In genomic region chr10:2951235-2951835, GRCh38 we compare ENCODE assay signal across 16 cellular contexts.
DNase-seq lines count a peak whose midpoint lies in the region; ATAC-seq, FAIRE-seq and TF ChIP-seq lines count a peak whose summit lies in the region.
"Had no signal": no experiment of that assay in that cellular context is flagged by ENCODE, and none has a peak within 500 bp of the region (broad histone marks: within the 10 kb centered on the region; RNA-seq: fewer than 3 reads in every experiment).

No MANE protein-coding gene starts in this region.

- no peak for TF ChIP-seq POLR2A in GM12878 (IDR thresholded peaks at IDR 0.05; ENCODE audit: low read depth, low read length)

- no peak for TF ChIP-seq EP300 in GM12878 (IDR thresholded peaks at IDR 0.05; ENCODE audit: borderline replicate concordance in 1 of 2, control insufficient read depth in 1 of 2, low read depth in 2 of 2, low read length in 2 of 2)

- TF ChIP-seq CTCF in GM12878 (IDR thresholded peaks at IDR 0.05 in 2 of 3, conservative IDR thresholded peaks at IDR 0.05 in 1 of 3; ENCODE audit: control insufficient read depth in 2 of 3, extremely low read depth in 1 of 3, insufficient read depth in 1 of 3, low read depth in 3 of 3, low read length in 3 of 3) = no peak

- CTCF ChIA-PET in GM12878 (lab: Yijun Ruan, JAX) = interaction anchor here (1.1 to 1.4 kb wide), 3 partner anchors 25 to 92 kb away, joined by 3 to 4 read pairs (median 3); no protein-coding TSS in a partner anchor

- no TSS peak for BruUV-seq in GM12878 (replicated peaks; lab: Mats Ljungman, UMichigan)

- H3K27ac ChIP-seq in BLaER1 (peak overlapping the region; percentile 45; the same call in 1 of the 2 replicates), GM12878 (ENCODE audit: control insufficient read depth, insufficient read depth) (no peak overlapping the region)
- H3K27ac ChIP-seq: A549 had no signal

- H3K9ac ChIP-seq in BLaER1 (no peak overlapping the region), GM12878 (ENCODE audit: control insufficient read depth, insufficient read depth, low read length) (no peak overlapping the region)

- peak overlapping the region; percentile 70 for H3K4me2 ChIP-seq in BLaER1
- H3K4me2 ChIP-seq in GM12878 (ENCODE audit: control insufficient read depth, insufficient read depth) = no peak overlapping the region
- H3K4me2 ChIP-seq: A549 had no signal

- RAD21 ChIA-PET in GM12878 (lab: Charles Lee; ENCODE audit: unreplicated experiment) = no interaction called here

- FAIRE-seq in GM12878 (lab: Jason Lieb, UNC) = no peak
- FAIRE-seq: A549 had no signal

- no peak overlapping the region for H2AFZ ChIP-seq in GM12878 (ENCODE audit: control insufficient read depth, low read depth, low read length)

- no peaks in the 10 kb centered on the region for H3K27me3 ChIP-seq in BLaER1
- H3K27me3 ChIP-seq in GM12878 (replicated peaks in 1 of 2; ENCODE audit: control insufficient read depth in 2 of 2, insufficient read depth in 2 of 2, low read length in 1 of 2) = no peaks in the 10 kb centered on the region

- DNase-seq in GM12878 (ENCODE audit: low read depth, low spot score) = no peak
- DNase-seq in UCSD-AML1 (lab: John Stamatoyannopoulos, UW; ENCODE audit: unreplicated experiment) = no peak
- DNase-seq in NCI-H345 (lab: John Stamatoyannopoulos, UW) = no peak
- DNase-seq: CD8-positive, alpha-beta memory T cell; DND-41; GDM1; NCI-H1930; NCI-H2171 treated with DMSO at 0.1 percent for 48 hours; NCI-H510A treated with DMSO at 0.1 percent for 48 hours; SHP77 treated with DMSO at 0.1 percent for 48 hours had no signal

- in situ Hi-C loops in GM12878 (cut with MboI) = no loop called here

- H3K36me3 ChIP-seq in BLaER1 (no peaks in the 10 kb centered on the region), GM12878 (ENCODE audit: control insufficient read depth in 2 of 2, insufficient read depth in 2 of 2, low read length in 1 of 2) (no peaks in the 10 kb centered on the region)

- intact Hi-C loops in GM12878 (cut with micrococcal nuclease; ENCODE audit: unreplicated experiment) = loop anchor here (2.0 kb wide), 1 partner anchor 27 kb away; no protein-coding TSS in a partner anchor

- ATAC-seq in GM18907 (IDR thresholded peaks at IDR 0.05; ENCODE audit: unreplicated experiment) = peak; percentile 38
- peak; percentile 32 for ATAC-seq in HG02885 (IDR thresholded peaks at IDR 0.05; ENCODE audit: poor library complexity, unreplicated experiment)
- ATAC-seq in GM12878 = peak; percentile 4; the same call in 1 of the 3 replicates
- ATAC-seq in GM21381 (IDR thresholded peaks at IDR 0.05; ENCODE audit: unreplicated experiment) = no peak
- ATAC-seq in HG03354 (IDR thresholded peaks at IDR 0.05; ENCODE audit: poor library complexity, severe bottlenecking, unreplicated experiment) = no peak

- POLR2A ChIA-PET in GM12878 (lab: Charles Lee) = no interaction called here

- WGBS in GM12878 (ENCODE audit: insufficient coverage, insufficient replicate concordance, low lambda C conversion rate, missing lambda C conversion rate) = 12% methylated on average over 10 of the region's 10 CpGs

- no peaks in the 10 kb centered on the region for H3K79me2 ChIP-seq in GM12878 (ENCODE audit: control insufficient read depth, insufficient read depth, low read length)

- H3K4me3 ChIP-seq in BLaER1 (no peak overlapping the region), GM12878 (no peak overlapping the region)
- H3K4me3 ChIP-seq: A549 had no signal

- H3K9me3 ChIP-seq in BLaER1 = no peaks in the 10 kb centered on the region
- peaks cover 1% of the 10 kb centered on the region; the same call in 1 of the 3 replicates for H3K9me3 ChIP-seq in GM12878 (replicated peaks; ENCODE audit: control insufficient read depth, insufficient read depth, low read length)
- H3K9me3 ChIP-seq: A549 had no signal

- peaks cover 24% of the 10 kb centered on the region for H3K4me1 ChIP-seq in BLaER1
- peaks cover 24% of the 10 kb centered on the region for H3K4me1 ChIP-seq in GM12878 (ENCODE audit: control insufficient read depth, insufficient read depth, low read length)

- SMC1A ChIA-PET in GM12878 (lab: Charles Lee; ENCODE audit: uncharacterized antibody, unreplicated experiment) = interaction anchor here (1.1 to 1.6 kb wide), 4 partner anchors 14 to 26 kb away, joined by 3 to 4 read pairs (median 3); no protein-coding TSS in a partner anchor

- TF ChIP-seq RAD21 in GM12878 (IDR thresholded peaks at IDR 0.05; ENCODE audit: insufficient read depth, low read depth, low read length) = no peak

- no peaks in the 10 kb centered on the region for H4K20me1 ChIP-seq in BLaER1
- no peaks in the 10 kb centered on the region for H4K20me1 ChIP-seq in GM12878 (ENCODE audit: control insufficient read depth, insufficient read depth)

TF ChIP-seq in GM12878, 131 proteins besides CTCF, POLR2A, EP300 and RAD21:
- no peak for TF ChIP-seq ZZZ3 (IDR thresholded peaks at IDR 0.05; ENCODE audit: control insufficient read depth, insufficient read length, low read depth)

Comparison
In these comparisons a context has a peak if more than half of its experiments do, and no peak if none do; other contexts are left out.
1. ATAC-seq: peak in GM18907 (single experiment), HG02885 (single experiment) and GM12878 (single experiment); none in GM21381 (single experiment) and HG03354 (single experiment).